32 cellular contexts compared by ENCODE assay signal in the genomic region with DNA sequence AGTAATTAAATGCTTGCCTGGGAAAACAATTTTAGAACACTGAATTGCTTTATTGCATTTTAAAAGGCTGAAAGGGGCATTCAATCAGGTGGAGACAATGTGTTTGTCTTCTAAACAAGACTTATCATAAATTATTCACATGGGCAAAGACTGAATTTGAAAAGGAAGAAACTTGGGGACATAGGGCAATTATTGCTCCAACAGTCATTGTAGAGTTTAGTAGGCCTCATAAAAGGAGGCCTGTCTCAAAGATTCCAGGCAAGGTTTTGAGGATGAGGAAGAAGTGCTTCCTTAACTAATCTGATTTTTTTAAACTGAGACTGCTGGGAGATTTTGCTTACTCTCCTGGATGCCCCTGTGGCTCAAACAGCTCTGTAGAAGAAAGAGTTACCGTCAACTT.
"Had no signal": no experiment of that assay in that cellular context is flagged by ENCODE, and none has a peak within 500 bp of the region (broad histone marks: within the 10 kb centered on the region; RNA-seq: fewer than 3 reads in every experiment).

No MANE protein-coding gene starts in this region.

- H3K9me3 ChIP-seq: Peyer's patch had no signal

- H3K27ac Mint-ChIP-seq: activated CD4-positive, alpha-beta memory T cell treated with anti-CD3 and anti-CD28 coated beads for 36 hours; activated naive CD4-positive, alpha-beta T cell treated with anti-CD3 and anti-CD28 coated beads, Interleukin-2, amount 10 ng/mL, durations not matched to agents 7 days and 5 days; activated naive CD8-positive, alpha-beta T cell; activated naive CD8-positive, alpha-beta T cell treated with anti-CD3 and anti-CD28 coated beads, Interleukin-2, amount 50 U/mL, for 24 hours; activated T-helper 1 cell treated with anti-CD3 and anti-CD28 coated beads, Interleukin-12 subunit alpha, Interleukin-12 subunit beta, Interleukin-2, Interleukin-4 antibody, amounts not matched to agents 30 ng/mL and 10 ng/mL and 1 ng/mL, durations not matched to agents 14 hours and 24 hours and 36 hours had no signal

- H3K4me3 ChIP-seq: cardiac muscle cell, Peyer's patch had no signal

- H3K36me3 ChIP-seq: cardiac muscle cell, Peyer's patch had no signal

- H3K9me3 Mint-ChIP-seq: activated CD4-positive, alpha-beta memory T cell treated with anti-CD3 and anti-CD28 coated beads for 36 hours; activated naive CD4-positive, alpha-beta T cell treated with anti-CD3 and anti-CD28 coated beads, Interleukin-2, amount 10 ng/mL, durations not matched to agents 7 days and 5 days; activated naive CD8-positive, alpha-beta T cell treated with anti-CD3 and anti-CD28 coated beads, Interleukin-2, amount 50 U/mL, for 24 hours; activated T-cell treated with anti-CD3 and anti-CD28 coated beads, Interleukin-2, amount 50 U/mL, for 4 hours; activated T-helper 1 cell treated with anti-CD3 and anti-CD28 coated beads, Interleukin-12 subunit alpha, Interleukin-12 subunit beta, Interleukin-2, Interleukin-4 antibody, amounts not matched to agents 30 ng/mL and 10 ng/mL and 1 ng/mL, durations not matched to agents 14 hours and 24 hours and 36 hours; T-cell had no signal

- H3K4me3 Mint-ChIP-seq: activated CD4-positive, alpha-beta memory T cell treated with anti-CD3 and anti-CD28 coated beads for 36 hours; activated naive CD4-positive, alpha-beta T cell treated with anti-CD3 and anti-CD28 coated beads, Interleukin-2, amount 10 ng/mL, durations not matched to agents 7 days and 5 days; activated naive CD8-positive, alpha-beta T cell; activated naive CD8-positive, alpha-beta T cell treated with anti-CD3 and anti-CD28 coated beads, Interleukin-2, amount 50 U/mL, for 24 hours; activated T-cell treated with anti-CD3 and anti-CD28 coated beads, Interleukin-2, amount 50 U/mL, for 4 hours had no signal

- DNase-seq: activated CD4-positive, alpha-beta memory T cell treated with anti-CD3 and anti-CD28 coated beads for 36 hours; activated CD4-positive, alpha-beta T cell treated with anti-CD3 and anti-CD28 coated beads, Interleukin-2, amount 50 U/mL, for 1 hour; activated CD8-positive, alpha-beta memory T cell treated with anti-CD3 and anti-CD28 coated beads, Interleukin-2, amount 50 U/mL, for 4 hours; activated gamma-delta T cell treated with Interleukin-2 at 50 U/mL for 16 hours; activated naive CD4-positive, alpha-beta T cell treated with anti-CD3 and anti-CD28 coated beads, Interleukin-2, amount 10 ng/mL, durations not matched to agents 7 days and 5 days; activated naive CD8-positive, alpha-beta T cell treated with anti-CD3 and anti-CD28 coated beads, Interleukin-2, amount 50 U/mL, for 24 hours; activated T-cell treated with anti-CD3 and anti-CD28 coated beads for 4 hours; activated T-cell treated with anti-CD3 and anti-CD28 coated beads, Interleukin-2, amount 50 U/mL, for 4 hours; anterior cingulate cortex; NCI-H1092 treated with DMSO at 0.1 percent for 48 hours; NCI-H146; NCI-H187; NCI-H2029 treated with DMSO at 0.1 percent for 48 hours; NCI-H2107; NCI-H226; NCI-H446 treated with DMSO at 0.1 percent for 48 hours; NCI-H524; NCI-H69; NCI-H82; NK-92 treated with Interleukin-12 subunit alpha and Interleukin-12 subunit beta, amount 100 ng/mL, for 24 hours; PC-3; Peyer's patch; RPMI8226; SIG-M5; T-cell; T-helper 2 cell; T-helper 9 cell had no signal

- H3K36me3 Mint-ChIP-seq: activated CD4-positive, alpha-beta memory T cell treated with anti-CD3 and anti-CD28 coated beads for 36 hours; activated naive CD8-positive, alpha-beta T cell; T-cell had no signal

- ATAC-seq: activated naive CD8-positive, alpha-beta T cell treated with anti-CD3 and anti-CD28 coated beads, Interleukin-2, amount 50 U/mL, for 24 hours; activated T-cell treated with anti-CD3 and anti-CD28 coated beads, Interleukin-2, amount 50 U/mL, for 4 hours; PC-3; SK-N-SH treated with all-trans-retinoic acid at 6 μM for 48 hours; T-cell had no signal

- H3K27ac ChIP-seq: cardiac muscle cell, KMS-11, Peyer's patch had no signal

- H3K27me3 Mint-ChIP-seq: activated CD4-positive, alpha-beta memory T cell treated with anti-CD3 and anti-CD28 coated beads for 36 hours; activated naive CD8-positive, alpha-beta T cell; activated naive CD8-positive, alpha-beta T cell treated with anti-CD3 and anti-CD28 coated beads, Interleukin-2, amount 50 U/mL, for 24 hours had no signal

- H3K27me3 ChIP-seq: Peyer's patch had no signal
